Comparison of ENCODE assay signal across 17 cellular contexts in the genomic region with DNA sequence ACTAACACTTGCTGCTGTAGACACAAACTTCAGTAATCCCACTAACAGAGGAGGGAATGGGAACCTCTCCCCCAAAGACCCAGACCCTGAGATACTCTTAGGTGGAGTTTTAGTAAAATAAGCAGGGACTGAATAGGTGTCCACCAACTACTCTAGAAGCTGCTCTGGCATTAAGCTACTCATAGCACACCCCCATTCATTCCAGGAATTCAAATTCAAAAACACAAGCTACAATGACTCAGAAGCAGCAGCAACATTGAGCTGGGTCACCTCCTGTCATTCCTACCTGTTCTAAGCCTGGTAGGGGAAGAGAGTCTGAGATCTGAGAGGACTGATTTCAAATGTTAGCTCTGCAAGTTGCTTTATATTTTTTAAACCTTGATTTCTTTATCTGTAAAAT.
DNase-seq lines count a peak whose midpoint lies in the region; ATAC-seq, FAIRE-seq and TF ChIP-seq lines count a peak whose summit lies in the region.
"Had no signal": no experiment of that assay in that cellular context is flagged by ENCODE, and none has a peak within 500 bp of the region (broad histone marks: within the 10 kb centered on the region; RNA-seq: fewer than 3 reads in every experiment).

No MANE protein-coding gene starts in this region.

- H3K36me3 ChIP-seq in bronchial epithelial cell (ENCODE audit: control insufficient read depth, insufficient read depth, low read length): no peaks in the 10 kb centered on the region
- no peaks in the 10 kb centered on the region for H3K36me3 ChIP-seq in kidney (ENCODE audit: control insufficient read depth in 1 of 2, insufficient read depth in 2 of 2, low read length in 2 of 2)

- H3K36me3 Mint-ChIP-seq in activated T-cell treated with anti-CD3 and anti-CD28 coated beads, Interleukin-2, amount 50 U/mL, for 72 hours (ENCODE audit: insufficient read depth in 2 of 2): no peaks in the 10 kb centered on the region
- H3K36me3 Mint-ChIP-seq in activated T-cell treated with anti-CD3 and anti-CD28 coated beads, Interleukin-2, amount 50 U/mL, for 24 hours (ENCODE audit: low read depth): no peaks in the 10 kb centered on the region
- H3K36me3 Mint-ChIP-seq: CD4-positive, alpha-beta memory T cell had no signal

- H3K9me3 ChIP-seq in kidney (ENCODE audit: control insufficient read depth in 1 of 2, low read length in 2 of 2): no peaks in the 10 kb centered on the region

- FAIRE-seq in bronchial epithelial cell (lab: Jason Lieb, UNC) (no peak), kidney (lab: Jason Lieb, UNC) (no peak)
- FAIRE-seq: GM12892 had no signal

- no peak overlapping the region for H3K27ac ChIP-seq in kidney (ENCODE audit: low read depth in 2 of 2, low read length in 2 of 2)
- H3K27ac ChIP-seq: 22Rv1 had no signal

- no peak overlapping the region for H3K4me3 Mint-ChIP-seq in activated T-cell treated with anti-CD3 and anti-CD28 coated beads, Interleukin-2, amount 50 U/mL, for 72 hours
- no peak overlapping the region for H3K4me3 Mint-ChIP-seq in activated T-cell treated with anti-CD3 and anti-CD28 coated beads, Interleukin-2, amount 50 U/mL, for 24 hours
- H3K4me3 Mint-ChIP-seq: CD4-positive, alpha-beta memory T cell had no signal

- H3K27me3 Mint-ChIP-seq in activated T-cell treated with anti-CD3 and anti-CD28 coated beads, Interleukin-2, amount 50 U/mL, for 72 hours (ENCODE audit: low read depth): peaks cover 14% of the 10 kb centered on the region
- peaks cover 31% of the 10 kb centered on the region for H3K27me3 Mint-ChIP-seq in activated T-cell treated with anti-CD3 and anti-CD28 coated beads, Interleukin-2, amount 50 U/mL, for 24 hours
- H3K27me3 Mint-ChIP-seq: CD4-positive, alpha-beta memory T cell had no signal

- in situ Hi-C loops in GM13976 (cut with MboI; ENCODE audit: low sequenced_read_pairs, unreplicated experiment): no loop called here

- no peaks in the 10 kb centered on the region for H3K9me3 Mint-ChIP-seq in activated T-cell treated with anti-CD3 and anti-CD28 coated beads, Interleukin-2, amount 50 U/mL, for 72 hours
- no peaks in the 10 kb centered on the region for H3K9me3 Mint-ChIP-seq in activated T-cell treated with anti-CD3 and anti-CD28 coated beads, Interleukin-2, amount 50 U/mL, for 24 hours

- no peak for DNase-seq in activated T-cell treated with anti-CD3 and anti-CD28 coated beads, Interleukin-2, amount 50 U/mL, for 72 hours
- no peak for DNase-seq in activated T-cell treated with anti-CD3 and anti-CD28 coated beads, Interleukin-2, amount 50 U/mL, for 24 hours
- peak; percentile 66 for DNase-seq in bronchial epithelial cell (ENCODE audit: low read depth)
- peak; percentile 51 for DNase-seq in islet precursor cell
- no peak for DNase-seq in kidney
- no peak for DNase-seq in GM13976 (ENCODE audit: low spot score)
- no peak for DNase-seq in UCSD-AML1 (lab: John Stamatoyannopoulos, UW; ENCODE audit: unreplicated experiment)
- DNase-seq: CD4-positive, alpha-beta memory T cell; DMS 273 treated with DMSO at 0.1 percent for 48 hours; GOT3; KG1; NCI-H1436; NCI-H2029; NCI-H510A treated with DMSO at 0.1 percent for 48 hours had no signal

- no peaks in the 10 kb centered on the region for H3K4me1 Mint-ChIP-seq in activated T-cell treated with anti-CD3 and anti-CD28 coated beads, Interleukin-2, amount 50 U/mL, for 72 hours (ENCODE audit: low read depth)
- H3K4me1 Mint-ChIP-seq in activated T-cell treated with anti-CD3 and anti-CD28 coated beads, Interleukin-2, amount 50 U/mL, for 24 hours (ENCODE audit: low read depth): peaks cover 2% of the 10 kb centered on the region

- peak; percentile 46 to 59 for ATAC-seq in activated T-cell treated with anti-CD3 and anti-CD28 coated beads, Interleukin-2, amount 50 U/mL, for 72 hours (replicated peaks in 1 of 2)
- ATAC-seq in HG03571 (IDR thresholded peaks at IDR 0.05; ENCODE audit: unreplicated experiment): no peak

- H3K27ac Mint-ChIP-seq in activated T-cell treated with anti-CD3 and anti-CD28 coated beads, Interleukin-2, amount 50 U/mL, for 72 hours: no peak overlapping the region
- H3K27ac Mint-ChIP-seq in activated T-cell treated with anti-CD3 and anti-CD28 coated beads, Interleukin-2, amount 50 U/mL, for 24 hours: no peak overlapping the region
- H3K27ac Mint-ChIP-seq: CD4-positive, alpha-beta memory T cell had no signal

- H3K9ac ChIP-seq in kidney (ENCODE audit: low read length in 2 of 2): no peak overlapping the region

- TF ChIP-seq CTCF in bronchial epithelial cell (IDR thresholded peaks at IDR 0.05; ENCODE audit: insufficient read depth, low read length, severe bottlenecking) (no peak), kidney (IDR thresholded peaks at IDR 0.05; ENCODE audit: borderline replicate concordance, extremely low read depth, insufficient read depth) (no peak), GM13976 (IDR thresholded peaks at IDR 0.05; ENCODE audit: borderline replicate concordance, control extremely low read depth, extremely low read depth, insufficient read depth, missing control alignments) (no peak)

- intact Hi-C loops in kidney (cut with DNase I): no loop called here

- H3K27me3 ChIP-seq in bronchial epithelial cell (ENCODE audit: control insufficient read depth, insufficient read depth, low read length): no peaks in the 10 kb centered on the region

- H3K4me3 ChIP-seq in bronchial epithelial cell (ENCODE audit: low read depth, low read length) (no peak overlapping the region), kidney (ENCODE audit: low read length in 2 of 2) (no peak overlapping the region)

- no peaks in the 10 kb centered on the region for H3K4me1 ChIP-seq in kidney (ENCODE audit: control insufficient read depth in 1 of 2, insufficient read depth in 1 of 2, low read depth in 1 of 2, low read length in 2 of 2)

Comparison
In these comparisons a context has a peak if more than half of its experiments do, and no peak if none do; other contexts are left out.
1. DNase-seq: peak in bronchial epithelial cell (single experiment) and islet precursor cell (single experiment); none in activated T-cell treated with anti-CD3 and anti-CD28 coated beads, Interleukin-2, amount 50 U/mL, for 72 hours (0 of 2), activated T-cell treated with anti-CD3 and anti-CD28 coated beads, Interleukin-2, amount 50 U/mL, for 24 hours (single experiment), kidney (single experiment), GM13976 (single experiment) and UCSD-AML1 (single experiment).